ENCODE assay signal across 18 cellular contexts in the genomic region with DNA sequence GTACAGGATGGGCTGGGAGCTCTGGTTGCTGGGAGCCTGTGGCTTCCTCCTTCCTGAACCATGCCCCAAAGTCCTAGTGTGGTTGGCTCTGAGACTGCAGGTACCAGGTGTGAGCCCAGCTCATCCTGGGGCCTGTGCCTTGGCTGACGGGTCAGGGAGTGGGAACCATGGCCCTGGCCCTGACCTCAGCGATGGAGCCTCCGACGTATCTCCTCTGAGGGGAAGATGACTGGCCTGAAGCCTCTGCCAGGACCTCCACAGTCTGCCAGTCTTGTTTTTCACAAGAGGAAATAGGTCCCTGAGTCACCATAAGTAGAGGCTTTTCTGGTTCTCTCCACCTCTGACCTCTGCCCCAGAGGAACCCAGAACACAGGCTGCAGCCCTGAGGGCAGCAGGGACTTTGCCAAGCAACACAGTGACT. TPM values are rescaled to one million over a fixed set of nuclear protein-coding genes. Genes with fewer than 3 reads are reported as not detected.
DNase-seq lines count a peak whose midpoint lies in the region; ATAC-seq and TF ChIP-seq lines count a peak whose summit lies in the region.
"Had no signal": no experiment of that assay in that cellular context is flagged by ENCODE, and none has a peak within 500 bp of the region (broad histone marks: within the 10 kb centered on the region; RNA-seq: fewer than 3 reads in every experiment).

No MANE protein-coding gene starts in this region.

- CTCF ChIA-PET in activated CD4-positive, alpha-beta T cell treated with anti-CD3 and anti-CD28 coated beads, Interleukin-2, amount 10 ng/mL, durations not matched to agents 7 days and 5 days (lab: Charles Lee): interaction anchor here (3.8 kb wide), 1 partner anchor 8 kb away, joined by 27 read pairs; no protein-coding TSS in a partner anchor

- no peaks in the 10 kb centered on the region for H3K9me3 Mint-ChIP-seq in activated CD4-positive, alpha-beta T cell treated with anti-CD3 and anti-CD28 coated beads, Interleukin-2, amount 10 ng/mL, durations not matched to agents 7 days and 5 days
- no peaks in the 10 kb centered on the region for H3K9me3 Mint-ChIP-seq in stimulated activated naive CD8-positive, alpha-beta T cell treated with anti-CD3 and anti-CD28 coated beads, Interleukin-15, amount 100 ng/mL, for 72 hours
- H3K9me3 Mint-ChIP-seq in stimulated activated naive B cell treated with anti-CD40 and anti-IgM and Interleukin-4, amounts not matched to agents 10 μg/mL and 1 μg/mL and 100 μg/mL, for 72 hours: no peaks in the 10 kb centered on the region

- WGBS in spleen, 5 donors: 72 to 82% (median 77%) methylated on average over 4 of the region's 4 CpGs

- POLR2A ChIA-PET in activated CD4-positive, alpha-beta T cell treated with anti-CD3 and anti-CD28 coated beads, Interleukin-2, amount 10 ng/mL, durations not matched to agents 7 days and 5 days (lab: Charles Lee): no interaction called here

- H3K4me3 ChIP-seq in RWPE2 (ENCODE audit: severe bottlenecking) (no peak overlapping the region), spleen (no peak overlapping the region)
- H3K4me3 ChIP-seq: cardiac muscle cell, left lung, right atrium auricular region had no signal

- H3K9me3 ChIP-seq in RWPE2 (ENCODE audit: severe bottlenecking) (no peaks in the 10 kb centered on the region), spleen (no peaks in the 10 kb centered on the region)
- H3K9me3 ChIP-seq: left lung, right atrium auricular region had no signal

- H3K27me3 ChIP-seq in RWPE2 (ENCODE audit: insufficient read depth, poor library complexity, severe bottlenecking): no peaks in the 10 kb centered on the region
- H3K27me3 ChIP-seq in spleen (replicated peaks in 1 of 7): no peaks in the 10 kb centered on the region
- H3K27me3 ChIP-seq: cardiac muscle cell, left lung, right atrium auricular region had no signal

- H3K36me3 ChIP-seq in RWPE2 (ENCODE audit: low read depth) (peaks cover 48% of the 10 kb centered on the region), spleen (peaks cover 0 to 49% (median 28%) of the 10 kb centered on the region in 6 donors)

- no peak for TF ChIP-seq POLR2A in spleen (IDR thresholded peaks at IDR 0.05)

- intact Hi-C loops in spleen (cut with DNase I; ENCODE audit: low total_unique reads): no loop called here

- ATAC-seq in RWPE2 (ENCODE audit: low read depth): no peak
- ATAC-seq in stimulated activated naive CD8-positive, alpha-beta T cell treated with anti-CD3 and anti-CD28 coated beads, Interleukin-15, amount 100 ng/mL, for 72 hours: no peak
- ATAC-seq in stimulated activated naive B cell treated with anti-CD40 and anti-IgM and Interleukin-4, amounts not matched to agents 10 μg/mL and 1 μg/mL and 100 μg/mL, for 72 hours (replicated peaks): no peak
- ATAC-seq: left lung; stimulated activated naive CD8-positive, alpha-beta T cell treated with anti-CD3 and anti-CD28 coated beads, Interleukin-15, Interleukin-2, amounts not matched to agents 100 U/mL and 50 U/mL, for 24 hours had no signal

- DNase-seq in activated CD4-positive, alpha-beta T cell treated with anti-CD3 and anti-CD28 coated beads for 48 hours: peak; percentile 1
- no peak for DNase-seq in activated CD4-positive, alpha-beta T cell treated with anti-CD3 and anti-CD28 coated beads, Interleukin-2, amount 10 ng/mL, durations not matched to agents 7 days and 5 days
- no peak for DNase-seq in RWPE2 (ENCODE audit: low spot score)
- DNase-seq in fibroblast of gingiva (ENCODE audit: low read depth): peak; percentile 44
- DNase-seq in spleen: peak; percentile 74
- no peak for DNase-seq in GM03348 (ENCODE audit: low spot score)
- DNase-seq in stimulated activated naive CD8-positive, alpha-beta T cell treated with anti-CD3 and anti-CD28 coated beads, Interleukin-15, amount 100 ng/mL, for 72 hours: no peak
- DNase-seq in stimulated activated naive B cell treated with anti-CD40 and anti-IgM and Interleukin-4, amounts not matched to agents 10 μg/mL and 1 μg/mL and 100 μg/mL, for 72 hours: no peak
- DNase-seq: activated gamma-delta T cell treated with Interleukin-2 at 50 U/mL for 16 hours; GF-D8; hippocampal formation; KBM-7; left lung; NCI-H187 treated with DMSO at 0.1 percent for 48 hours; stimulated activated CD4-positive, alpha-beta T cell treated with anti-CD3 and anti-CD28 coated beads, Interleukin-4, amount 100 ng/mL, for 4 hours; stimulated activated naive CD8-positive, alpha-beta T cell treated with anti-CD3 and anti-CD28 coated beads, Interleukin-15, Interleukin-2, amounts not matched to agents 100 U/mL and 50 U/mL, for 24 hours had no signal

- no peak overlapping the region for H3K27ac Mint-ChIP-seq in activated CD4-positive, alpha-beta T cell treated with anti-CD3 and anti-CD28 coated beads, Interleukin-2, amount 10 ng/mL, durations not matched to agents 7 days and 5 days
- H3K27ac Mint-ChIP-seq in stimulated activated naive CD8-positive, alpha-beta T cell treated with anti-CD3 and anti-CD28 coated beads, Interleukin-15, amount 100 ng/mL, for 72 hours: no peak overlapping the region
- no peak overlapping the region for H3K27ac Mint-ChIP-seq in stimulated activated naive B cell treated with anti-CD40 and anti-IgM and Interleukin-4, amounts not matched to agents 10 μg/mL and 1 μg/mL and 100 μg/mL, for 72 hours

- TF ChIP-seq CTCF in RWPE2 (IDR thresholded peaks at IDR 0.05; ENCODE audit: poor library complexity, severe bottlenecking): no peak
- TF ChIP-seq CTCF in spleen (IDR thresholded peaks at IDR 0.05 in 8 of 11, conservative IDR thresholded peaks at IDR 0.05 in 3 of 11): no peak

- peaks cover 16% of the 10 kb centered on the region for H3K36me3 Mint-ChIP-seq in activated CD4-positive, alpha-beta T cell treated with anti-CD3 and anti-CD28 coated beads, Interleukin-2, amount 10 ng/mL, durations not matched to agents 7 days and 5 days (ENCODE audit: low read depth)
- H3K36me3 Mint-ChIP-seq in stimulated activated naive B cell treated with anti-CD40 and anti-IgM and Interleukin-4, amounts not matched to agents 10 μg/mL and 1 μg/mL and 100 μg/mL, for 72 hours: peaks cover 16 to 21% of the 10 kb centered on the region in 2 donors

- peaks cover 37% of the 10 kb centered on the region for H3K4me1 Mint-ChIP-seq in activated CD4-positive, alpha-beta T cell treated with anti-CD3 and anti-CD28 coated beads, Interleukin-2, amount 10 ng/mL, durations not matched to agents 7 days and 5 days
- peaks cover 40% of the 10 kb centered on the region for H3K4me1 Mint-ChIP-seq in stimulated activated naive CD8-positive, alpha-beta T cell treated with anti-CD3 and anti-CD28 coated beads, Interleukin-15, amount 100 ng/mL, for 72 hours
- peaks cover 26 to 39% of the 10 kb centered on the region in 2 donors for H3K4me1 Mint-ChIP-seq in stimulated activated naive B cell treated with anti-CD40 and anti-IgM and Interleukin-4, amounts not matched to agents 10 μg/mL and 1 μg/mL and 100 μg/mL, for 72 hours

- no peaks in the 10 kb centered on the region for H3K27me3 Mint-ChIP-seq in activated CD4-positive, alpha-beta T cell treated with anti-CD3 and anti-CD28 coated beads, Interleukin-2, amount 10 ng/mL, durations not matched to agents 7 days and 5 days
- no peaks in the 10 kb centered on the region for H3K27me3 Mint-ChIP-seq in stimulated activated naive CD8-positive, alpha-beta T cell treated with anti-CD3 and anti-CD28 coated beads, Interleukin-15, amount 100 ng/mL, for 72 hours
- no peaks in the 10 kb centered on the region for H3K27me3 Mint-ChIP-seq in stimulated activated naive B cell treated with anti-CD40 and anti-IgM and Interleukin-4, amounts not matched to agents 10 μg/mL and 1 μg/mL and 100 μg/mL, for 72 hours

- H3K27ac ChIP-seq in RWPE2 (ENCODE audit: poor library complexity, severe bottlenecking) (peak overlapping the region; percentile 8), spleen (no peak overlapping the region)
- H3K27ac ChIP-seq: cardiac muscle cell, left lung, right atrium auricular region had no signal

- no peaks in the 10 kb centered on the region for H3K4me1 ChIP-seq in RWPE2 (ENCODE audit: insufficient read depth, poor library complexity, severe bottlenecking)
- H3K4me1 ChIP-seq in spleen: peaks cover 17 to 44% (median 27%) of the 10 kb centered on the region in 6 donors

- H3K4me3 Mint-ChIP-seq in activated CD4-positive, alpha-beta T cell treated with anti-CD3 and anti-CD28 coated beads, Interleukin-2, amount 10 ng/mL, durations not matched to agents 7 days and 5 days: no peak overlapping the region
- no peak overlapping the region for H3K4me3 Mint-ChIP-seq in stimulated activated naive CD8-positive, alpha-beta T cell treated with anti-CD3 and anti-CD28 coated beads, Interleukin-15, amount 100 ng/mL, for 72 hours
- H3K4me3 Mint-ChIP-seq in stimulated activated naive B cell treated with anti-CD40 and anti-IgM and Interleukin-4, amounts not matched to agents 10 μg/mL and 1 μg/mL and 100 μg/mL, for 72 hours: no peak overlapping the region

RNA-seq across cellular contexts. Expression of a gene that starts 3.4 kb away (rescaled TPM):
- 10 to 100 TPM; 23.1 to 23.7 TPM for total RNA-seq in activated CD4-positive, alpha-beta T cell treated with anti-CD3 and anti-CD28 coated beads, Interleukin-2, amount 10 ng/mL, durations not matched to agents 7 days and 5 days
- 10 to 100 TPM; 14.5 to 27.9 (median 18.1) TPM for total RNA-seq in spleen
- 10 to 100 TPM; 10.0 to 19.3 (median 14.2) TPM for polyA plus RNA-seq in spleen

RNA-seq across cellular contexts. Expression of a gene that starts 10.2 kb away (rescaled TPM):
- 10 to 100 TPM; 14.1 to 16.6 TPM for total RNA-seq in activated CD4-positive, alpha-beta T cell treated with anti-CD3 and anti-CD28 coated beads, Interleukin-2, amount 10 ng/mL, durations not matched to agents 7 days and 5 days
- total RNA-seq in spleen: 10 to 100 TPM in 2 of 7 donors, 1 to 10 TPM in 5; 3.3 to 10.3 (median 8.0) TPM
- polyA plus RNA-seq in spleen: 10 to 100 TPM in 1 of 3 donors, 1 to 10 TPM in 2; 3.9 to 12.0 (median 7.9) TPM

Comparison
In these comparisons a context has a peak if more than half of its experiments do, and no peak if none do; other contexts are left out.
1. DNase-seq: peak in activated CD4-positive, alpha-beta T cell treated with anti-CD3 and anti-CD28 coated beads for 48 hours (single experiment), fibroblast of gingiva (single experiment) and spleen (single experiment); none in activated CD4-positive, alpha-beta T cell treated with anti-CD3 and anti-CD28 coated beads, Interleukin-2, amount 10 ng/mL, durations not matched to agents 7 days and 5 days (single experiment), RWPE2 (single experiment), GM03348 (single experiment), stimulated activated naive CD8-positive, alpha-beta T cell treated with anti-CD3 and anti-CD28 coated beads, Interleukin-15, amount 100 ng/mL, for 72 hours (0 of 2) and stimulated activated naive B cell treated with anti-CD40 and anti-IgM and Interleukin-4, amounts not matched to agents 10 μg/mL and 1 μg/mL and 100 μg/mL, for 72 hours (single experiment).